18 cellular contexts compared by ENCODE assay signal in the genomic region with DNA sequence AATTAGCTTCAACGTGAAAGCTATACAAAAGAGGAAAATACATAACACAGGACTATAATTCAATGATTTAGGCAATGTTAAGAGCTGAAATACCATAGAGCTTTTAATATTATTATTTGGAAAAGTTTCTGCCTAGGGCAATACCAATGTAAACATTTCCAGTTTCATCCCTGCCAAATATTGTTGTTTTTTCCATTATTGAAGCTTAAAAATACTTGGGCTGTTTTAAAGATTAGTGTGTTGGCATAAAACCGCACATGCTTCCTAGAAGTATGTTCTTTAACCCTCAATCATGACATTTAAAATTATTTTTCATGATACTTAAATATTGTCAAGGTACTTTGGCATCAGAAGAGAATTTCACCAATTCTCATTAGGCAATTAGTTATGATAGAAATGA. TPM values are rescaled to one million over a fixed set of nuclear protein-coding genes. Genes with fewer than 3 reads are reported as not detected.
A peak's percentile ranks its signal among the peaks of the same experiment; 100 is the strongest.
DNase-seq lines count a peak whose midpoint lies in the region; ATAC-seq lines count a peak whose summit lies in the region.
"Had no signal": no experiment of that assay in that cellular context is flagged by ENCODE, and none has a peak within 500 bp of the region (broad histone marks: within the 10 kb centered on the region; RNA-seq: fewer than 3 reads in every experiment).

No MANE protein-coding gene starts in this region.

- H3K4me1 Mint-ChIP-seq in stimulated activated naive B cell treated with anti-CD40 and anti-IgM and Interleukin-4, amounts not matched to agents 10 μg/mL and 1 μg/mL and 100 μg/mL, for 72 hours, result no peaks in the 10 kb centered on the region
- H3K4me1 Mint-ChIP-seq: CD8-positive, alpha-beta memory T cell; IgD-negative memory B cell had no signal

- no peaks in the 10 kb centered on the region for H3K36me3 Mint-ChIP-seq in stimulated activated naive B cell treated with anti-CD40 and anti-IgM and Interleukin-4, amounts not matched to agents 10 μg/mL and 1 μg/mL and 100 μg/mL, for 72 hours
- H3K36me3 Mint-ChIP-seq: CD8-positive, alpha-beta memory T cell had no signal

- no peak overlapping the region for H3K4me3 ChIP-seq in skeletal muscle satellite cell (ENCODE audit: low read length)
- H3K4me3 ChIP-seq: BLaER1, HAP-1 had no signal

- no peak overlapping the region for H3K27ac Mint-ChIP-seq in stimulated activated naive B cell treated with anti-CD40 and anti-IgM and Interleukin-4, amounts not matched to agents 10 μg/mL and 1 μg/mL and 100 μg/mL, for 72 hours
- H3K27ac Mint-ChIP-seq: CD8-positive, alpha-beta memory T cell; IgD-negative memory B cell had no signal

- DNase-seq in EL (peak; percentile 55), amniotic epithelial cell (ENCODE audit: low read depth) (peak; percentile 14), fibroblast of gingiva (ENCODE audit: low read depth) (peak; percentile 73), kidney glomerular epithelial cell (lab: John Stamatoyannopoulos, UW) (no peak), activated T-cell treated with anti-CD3 and anti-CD28 coated beads for 4 hours (no peak)
- DNase-seq in stimulated activated naive B cell treated with anti-CD40 and anti-IgM and Interleukin-4, amounts not matched to agents 10 μg/mL and 1 μg/mL and 100 μg/mL, for 72 hours, result no peak
- DNase-seq: CD8-positive, alpha-beta memory T cell; NCI-H146; NCI-H226; NCI-H526 treated with DMSO at 0.1 percent for 48 hours; OCI-M1; RPMI8226 had no signal

- H3K9ac ChIP-seq in skeletal muscle satellite cell (ENCODE audit: low read depth, low read length), result peak overlapping the region; percentile 35
- H3K9ac ChIP-seq: BLaER1 had no signal

- no peaks in the 10 kb centered on the region for H3K27me3 Mint-ChIP-seq in stimulated activated naive B cell treated with anti-CD40 and anti-IgM and Interleukin-4, amounts not matched to agents 10 μg/mL and 1 μg/mL and 100 μg/mL, for 72 hours
- H3K27me3 Mint-ChIP-seq: CD8-positive, alpha-beta memory T cell; IgD-negative memory B cell had no signal

- no peaks in the 10 kb centered on the region for H3K9me3 ChIP-seq in skeletal muscle satellite cell (replicated peaks; ENCODE audit: low read length)
- H3K9me3 ChIP-seq: BLaER1, HAP-1 had no signal

- H3K4me3 Mint-ChIP-seq in stimulated activated naive B cell treated with anti-CD40 and anti-IgM and Interleukin-4, amounts not matched to agents 10 μg/mL and 1 μg/mL and 100 μg/mL, for 72 hours, result no peak overlapping the region
- H3K4me3 Mint-ChIP-seq: CD8-positive, alpha-beta memory T cell; IgD-negative memory B cell had no signal

- ATAC-seq in stimulated activated naive B cell treated with anti-CD40 and anti-IgM and Interleukin-4, amounts not matched to agents 10 μg/mL and 1 μg/mL and 100 μg/mL, for 72 hours (replicated peaks), result no peak

- no peaks in the 10 kb centered on the region for H3K36me3 ChIP-seq in skeletal muscle satellite cell (ENCODE audit: insufficient read depth, low read length)
- H3K36me3 ChIP-seq: BLaER1, HAP-1 had no signal

- H3K4me2 ChIP-seq in skeletal muscle satellite cell (ENCODE audit: low read length), result peak overlapping the region; percentile 49
- H3K4me2 ChIP-seq: BLaER1 had no signal

- peaks cover 7 to 8% of the 10 kb centered on the region in 2 donors for H3K9me3 Mint-ChIP-seq in stimulated activated naive B cell treated with anti-CD40 and anti-IgM and Interleukin-4, amounts not matched to agents 10 μg/mL and 1 μg/mL and 100 μg/mL, for 72 hours

- H3K27me3 ChIP-seq in skeletal muscle satellite cell (ENCODE audit: control insufficient read depth, insufficient read depth, low read length), result no peaks in the 10 kb centered on the region
- H3K27me3 ChIP-seq: BLaER1 had no signal

- peaks cover 37% of the 10 kb centered on the region for H3K4me1 ChIP-seq in skeletal muscle satellite cell (ENCODE audit: control insufficient read depth, insufficient read depth, low read length)
- H3K4me1 ChIP-seq: BLaER1, HAP-1 had no signal

RNA-seq across cellular contexts. Expression of gene PDE1A, which starts 18.7 kb away (rescaled TPM):
- 1.8 and 6.1 TPM in 2 replicates for total RNA-seq in skeletal muscle satellite cell (2012; rRNA removed)
- total RNA-seq: CD8-positive, alpha-beta memory T cell; Daoy; HT1080 had no signal

Comparison
In these comparisons a context has a peak if more than half of its experiments do, and no peak if none do; other contexts are left out.
1. DNase-seq: peak in EL (single experiment), amniotic epithelial cell (single experiment) and fibroblast of gingiva (single experiment); none in kidney glomerular epithelial cell (single experiment), stimulated activated naive B cell treated with anti-CD40 and anti-IgM and Interleukin-4, amounts not matched to agents 10 μg/mL and 1 μg/mL and 100 μg/mL, for 72 hours (single experiment) and activated T-cell treated with anti-CD3 and anti-CD28 coated beads for 4 hours (single experiment).